Comparison of ENCODE assay signal across 8 cellular contexts in genomic region chr16:89315271-89315670, GRCh38.
A peak's percentile ranks its signal among the peaks of the same experiment; 100 is the strongest.
DNase-seq lines count a peak whose midpoint lies in the region; ATAC-seq and TF ChIP-seq lines count a peak whose summit lies in the region.
"Had no signal": no experiment of that assay in that cellular context is flagged by ENCODE, and none has a peak within 500 bp of the region (broad histone marks: within the 10 kb centered on the region; RNA-seq: fewer than 3 reads in every experiment).

No MANE protein-coding gene starts in this region.

- no peak for TF ChIP-seq CTCF in Panc1 (IDR thresholded peaks at IDR 0.05)
- no peak for TF ChIP-seq CTCF in tibial nerve (IDR thresholded peaks at IDR 0.05)

- no peak overlapping the region for H2BK12ac ChIP-seq in trophoblast cell (ENCODE audit: low read length)

- no peak overlapping the region for H4K91ac ChIP-seq in trophoblast cell (ENCODE audit: low read depth, low read length)

- H3K36me3 ChIP-seq in CD8-positive, alpha-beta memory T cell (ENCODE audit: insufficient read depth, low read length), result peaks cover 8% of the 10 kb centered on the region
- H3K36me3 ChIP-seq in Panc1 (ENCODE audit: control insufficient read depth, insufficient read depth, low read length) (peaks cover 4% of the 10 kb centered on the region; the same call in 1 of the 2 replicates), trophoblast cell (ENCODE audit: control insufficient read depth in 1 of 2, insufficient read depth in 2 of 2, low read length in 2 of 2) (peaks cover 29 to 41% of the 10 kb centered on the region in 2 experiments), tibial nerve (peaks cover 0 to 27% (median 0%) of the 10 kb centered on the region in 3 donors)
- H3K36me3 ChIP-seq in effector memory CD4-positive, alpha-beta T cell (ENCODE audit: control insufficient read depth, insufficient read depth, low read length), result peaks cover 14% of the 10 kb centered on the region

- peaks cover 0 to 3% of the 10 kb centered on the region in 2 donors for H3K27me3 Mint-ChIP-seq in CD8-positive, alpha-beta memory T cell

- CTCF ChIA-PET in CD8-positive, alpha-beta memory T cell (lab: Charles Lee), result interaction anchor here (0.8 to 2.9 kb wide), 11 partner anchors 11 to 243 kb away, joined by 3 to 18 read pairs (median 4); partner anchors contain the start of gene SPG7
- CTCF ChIA-PET in Panc1 (lab: Charles Lee), result no interaction called here

- peaks cover 87 to 100% (median 94%) of the 10 kb centered on the region in 3 donors for H3K4me1 Mint-ChIP-seq in CD8-positive, alpha-beta memory T cell

- peak overlapping the region; percentile 74 to 95 (median 81) for H3K4me3 Mint-ChIP-seq in CD8-positive, alpha-beta memory T cell

- in situ Hi-C loops in Panc1 (cut with HindIII; ENCODE audit: low pct_unique_long_range_greater_than_20kb, low sequenced_read_pairs), result no loop called here

- H4K8ac ChIP-seq in trophoblast cell (ENCODE audit: low read depth, low read length), result no peak overlapping the region

- H3K9ac ChIP-seq in trophoblast cell (ENCODE audit: low read length), result no peak overlapping the region

- H3K18ac ChIP-seq in trophoblast cell (ENCODE audit: low read length), result no peak overlapping the region

- H2BK5ac ChIP-seq in trophoblast cell (ENCODE audit: low read depth, low read length, poor library complexity), result no peak overlapping the region

- no peak for DNase-seq in CD8-positive, alpha-beta memory T cell
- DNase-seq in Panc1 (ENCODE audit: low read depth, low spot score) (no peak), trophoblast cell (no peak), NCI-H748 treated with DMSO at 0.1 percent for 48 hours (lab: John Stamatoyannopoulos, UW) (no peak), EL (no peak), tibial nerve (ENCODE audit: low spot score in 2 of 2) (no peak)
- DNase-seq in effector memory CD4-positive, alpha-beta T cell, result no peak
- DNase-seq: NCI-H1436 treated with DMSO at 0.1 percent for 48 hours had no signal

- H3K9me3 ChIP-seq in CD8-positive, alpha-beta memory T cell (ENCODE audit: low read length), result no peaks in the 10 kb centered on the region
- no peaks in the 10 kb centered on the region for H3K9me3 ChIP-seq in Panc1 (ENCODE audit: control insufficient read depth, insufficient read depth, low read depth, low read length)
- H3K9me3 ChIP-seq in effector memory CD4-positive, alpha-beta T cell (ENCODE audit: control insufficient read depth, low read length), result no peaks in the 10 kb centered on the region
- H3K9me3 ChIP-seq in trophoblast cell (ENCODE audit: insufficient read depth, low read depth, low read length), result peaks cover 1% of the 10 kb centered on the region
- H3K9me3 ChIP-seq in tibial nerve, result no peaks in the 10 kb centered on the region

- BruUV-seq in Panc1 (replicated peaks; lab: Mats Ljungman, UMichigan), result no TSS peak

- TF ChIP-seq POLR2A in tibial nerve (IDR thresholded peaks at IDR 0.05), result no peak

- ATAC-seq in Panc1, result no peak

- peaks cover 17% of the 10 kb centered on the region for H3K79me2 ChIP-seq in trophoblast cell (ENCODE audit: control insufficient read depth, insufficient read depth, low read length, poor library complexity)

- no peak overlapping the region for H2BK120ac ChIP-seq in trophoblast cell (ENCODE audit: insufficient read depth, low read length, poor library complexity)

- peaks cover 86% of the 10 kb centered on the region for H3K4me1 ChIP-seq in CD8-positive, alpha-beta memory T cell (ENCODE audit: insufficient read depth, low read length)
- peaks cover 69% of the 10 kb centered on the region for H3K4me1 ChIP-seq in Panc1 (ENCODE audit: control insufficient read depth, insufficient read depth, low read length)
- H3K4me1 ChIP-seq in effector memory CD4-positive, alpha-beta T cell (ENCODE audit: control insufficient read depth, insufficient read depth, low read length, poor library complexity, severe bottlenecking), result peaks cover 77% of the 10 kb centered on the region
- H3K4me1 ChIP-seq in trophoblast cell (ENCODE audit: control insufficient read depth in 1 of 2, insufficient read depth in 2 of 2, low read length in 2 of 2), result peaks cover 18 to 23% of the 10 kb centered on the region in 2 experiments
- H3K4me1 ChIP-seq in tibial nerve, result peaks cover 0 to 75% (median 49%) of the 10 kb centered on the region in 4 donors

- H3K23ac ChIP-seq in trophoblast cell (ENCODE audit: low read length), result no peak overlapping the region

- TF ChIP-seq EP300 in tibial nerve (IDR thresholded peaks at IDR 0.05), result no peak

- peak overlapping the region; percentile 51 for H3K4me3 ChIP-seq in CD8-positive, alpha-beta memory T cell (ENCODE audit: low read length)
- H3K4me3 ChIP-seq in Panc1 (ENCODE audit: low read depth in 2 of 2, low read length in 2 of 2) (no peak overlapping the region), trophoblast cell (ENCODE audit: low read depth, low read length) (no peak overlapping the region), tibial nerve (no peak overlapping the region)
- H3K4me3 ChIP-seq in effector memory CD4-positive, alpha-beta T cell (ENCODE audit: insufficient read depth, low read depth, low read length, poor library complexity, severe bottlenecking), result peak overlapping the region; percentile 14

- H3K27ac ChIP-seq in CD8-positive, alpha-beta memory T cell (ENCODE audit: low read depth, low read length), result peak overlapping the region; percentile 81
- H3K27ac ChIP-seq in Panc1 (ENCODE audit: low read length) (peak overlapping the region; percentile 86), trophoblast cell (ENCODE audit: low read depth, low read length) (no peak overlapping the region), tibial nerve (no peak overlapping the region)
- peak overlapping the region; percentile 92 for H3K27ac ChIP-seq in effector memory CD4-positive, alpha-beta T cell (ENCODE audit: insufficient read depth, low read length, poor library complexity, severe bottlenecking)

- no peak overlapping the region for H3K14ac ChIP-seq in trophoblast cell (ENCODE audit: low read length)

- H3K27ac Mint-ChIP-seq in CD8-positive, alpha-beta memory T cell, result peak overlapping the region; percentile 92 to 99 (median 99)

- no peaks in the 10 kb centered on the region for H3K79me1 ChIP-seq in trophoblast cell (ENCODE audit: low read length)

- H2AFZ ChIP-seq in trophoblast cell (ENCODE audit: insufficient read depth, low read length, poor library complexity), result no peak overlapping the region

- intact Hi-C loops in Panc1 (cut with micrococcal nuclease; ENCODE audit: unreplicated experiment), result no loop called here

- peaks cover 0 to 53% (median 0%) of the 10 kb centered on the region in 3 donors for H3K36me3 Mint-ChIP-seq in CD8-positive, alpha-beta memory T cell

- H3K4ac ChIP-seq in trophoblast cell (ENCODE audit: low read depth, low read length), result peak overlapping the region; percentile 5

- no peak overlapping the region for H3K4me2 ChIP-seq in trophoblast cell (ENCODE audit: low read length)

- POLR2A ChIA-PET in CD8-positive, alpha-beta memory T cell (lab: Charles Lee), result interaction anchor here (0.5 to 1.8 kb wide), 11 partner anchors 10 to 558 kb away, joined by 3 to 10 read pairs (median 3); partner anchors contain the start of genes SPG7, TCF25 and ZNF778
- POLR2A ChIA-PET in Panc1 (lab: Charles Lee), result no interaction called here

- no peak overlapping the region for H4K12ac ChIP-seq in trophoblast cell (ENCODE audit: low read depth, low read length)

- no peak overlapping the region for H2AK5ac ChIP-seq in trophoblast cell (ENCODE audit: low read length)

- WGBS in trophoblast cell (ENCODE audit: extremely low coverage, insufficient coverage, insufficient read length), result no CpG with 5 or more reads among the region's 19 CpGs
- 80 to 85% methylated on average over 10 to 15 of the region's 19 CpGs for whole genome bisulfite sequencing in tibial nerve, 2 donors

- no peaks in the 10 kb centered on the region for H3K9me3 Mint-ChIP-seq in CD8-positive, alpha-beta memory T cell

- no peaks in the 10 kb centered on the region for H3K27me3 ChIP-seq in CD8-positive, alpha-beta memory T cell (ENCODE audit: insufficient read depth, low read length, poor library complexity, severe bottlenecking)
- H3K27me3 ChIP-seq in Panc1 (ENCODE audit: control insufficient read depth, insufficient read depth, low read length) (no peaks in the 10 kb centered on the region), trophoblast cell (ENCODE audit: insufficient read depth, low read length) (no peaks in the 10 kb centered on the region), tibial nerve (no peaks in the 10 kb centered on the region)
- no peaks in the 10 kb centered on the region for H3K27me3 ChIP-seq in effector memory CD4-positive, alpha-beta T cell (replicated peaks; ENCODE audit: control insufficient read depth, insufficient read depth, low read length, poor library complexity, severe bottlenecking)

Comparison
In these comparisons a context has a peak if more than half of its experiments do, and no peak if none do; other contexts are left out.
1. H3K27ac ChIP-seq: peak in CD8-positive, alpha-beta memory T cell (single experiment), Panc1 (single experiment) and effector memory CD4-positive, alpha-beta T cell (single experiment); none in trophoblast cell (single experiment) and tibial nerve (0 of 4).
2. H3K4me3 ChIP-seq: peak in CD8-positive, alpha-beta memory T cell (single experiment) and effector memory CD4-positive, alpha-beta T cell (single experiment); none in Panc1 (0 of 2), trophoblast cell (single experiment) and tibial nerve (0 of 4).